In the genomic region with DNA sequence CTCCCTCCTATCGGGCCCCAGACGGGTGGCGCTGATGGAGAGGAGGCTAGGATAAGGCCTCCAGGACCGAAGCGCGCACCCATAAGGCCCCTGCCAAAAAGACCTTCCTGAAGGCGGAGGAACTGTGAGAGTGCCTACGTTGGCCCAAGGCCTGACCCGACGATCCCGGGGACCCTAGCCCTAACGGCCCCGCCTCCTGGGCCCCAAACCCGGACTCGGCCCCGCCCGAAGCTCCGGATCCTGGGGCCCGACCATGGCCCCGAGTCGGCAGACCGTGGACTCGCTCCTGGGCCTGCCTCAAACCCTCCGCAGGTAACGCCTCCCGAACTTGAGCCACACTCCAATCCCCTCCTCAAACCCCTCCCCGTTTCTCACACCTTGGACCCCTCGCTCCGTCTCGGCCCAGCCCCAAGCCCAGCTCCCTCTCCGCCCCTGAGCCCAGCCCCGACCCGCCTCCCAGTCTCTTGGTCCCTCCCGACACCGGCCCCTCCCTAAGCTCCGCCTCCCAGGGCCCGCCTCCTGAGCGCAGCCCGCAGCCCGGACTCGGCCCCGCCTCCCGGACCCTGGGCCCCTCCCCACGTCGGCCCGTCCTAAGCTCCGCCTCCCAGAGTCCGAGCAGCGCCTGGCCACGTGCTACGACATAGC, we compare ENCODE assay signal across 8 cellular contexts. TPM values are rescaled to one million over a fixed set of nuclear protein-coding genes. Genes with fewer than 3 reads are reported as not detected.
A peak's percentile ranks its signal among the peaks of the same experiment; 100 is the strongest.
DNase-seq lines count a peak whose midpoint lies in the region; ATAC-seq and TF ChIP-seq lines count a peak whose summit lies in the region.
"Not testable (repeated sequence)": the region's sequence is repeated elsewhere in the genome, so short reads cannot be mapped to it uniquely, and the experiment has no call there.

No MANE protein-coding gene starts in this region.

- H3K4me3 ChIP-seq in HAP-1 (peak overlapping the region; percentile 82), heart left ventricle (peak overlapping the region; percentile 54 to 95 (median 74)), tibial nerve (peak overlapping the region; percentile 63 to 82 (median 75))

- intact Hi-C loops in heart left ventricle (cut with DNase I) = not testable (repeated sequence)

- peak overlapping the region in 11 of 12 donors; percentile 70 to 90 (median 85) for H3K27ac ChIP-seq in heart left ventricle
- peak overlapping the region; percentile 88 to 95 (median 89) for H3K27ac ChIP-seq in tibial nerve

- 1 to 3% (median 1%) methylated on average over 38 to 51 of the region's 51 CpGs for WGBS in heart left ventricle, 4 donors
- 1% methylated on average over 33 to 51 of the region's 51 CpGs for WGBS in tibial nerve, 2 donors

- peaks cover 14% of the 10 kb centered on the region for H3K4me1 Mint-ChIP-seq in nephron

- H3K27me3 Mint-ChIP-seq in nephron (ENCODE audit: low read depth) = not testable (repeated sequence)

- not testable (repeated sequence) for H3K9me3 Mint-ChIP-seq in nephron

- H3K36me3 Mint-ChIP-seq in nephron (ENCODE audit: low read depth) = not testable (repeated sequence)

- not testable (repeated sequence) for TF ChIP-seq CTCF in heart left ventricle (IDR thresholded peaks at IDR 0.05); nephron (IDR thresholded peaks at IDR 0.05; ENCODE audit: unreplicated experiment in 3 of 3); tibial nerve (IDR thresholded peaks at IDR 0.05)

- in situ Hi-C loops in HAP-1 (cut with MboI; ENCODE audit: low sequenced_read_pairs); T47D (cut with HindIII; ENCODE audit: low pct_unique_long_range_greater_than_20kb, low sequenced_read_pairs): not testable (repeated sequence)

- H3K4me3 Mint-ChIP-seq in nephron = peak overlapping the region; percentile 95 to 99 (median 98)

- TF ChIP-seq POLR2A in heart left ventricle (IDR thresholded peaks at IDR 0.05) = peak in 1 of 2 donors; percentile 75
- peak; percentile 68 to 76 for TF ChIP-seq POLR2A in tibial nerve (IDR thresholded peaks at IDR 0.05)

- DNase-seq in EL = peak; percentile 81
- DNase-seq in HAP-1 (ENCODE audit: low spot score in 2 of 2) = peak in 1 of 2 experiments; percentile 82
- DNase-seq in Kasumi-1 (lab: John Stamatoyannopoulos, UW) = peak; percentile 76 to 83
- peak; percentile 85 for DNase-seq in SK-N-DZ (ENCODE audit: low spot score)
- peak; percentile 60 to 90 for DNase-seq in T47D (ENCODE audit: low read depth in 1 of 2, low spot score in 1 of 2)
- not testable (repeated sequence) for DNase-seq in heart left ventricle; tibial nerve (ENCODE audit: low spot score in 2 of 2)

- H3K27ac Mint-ChIP-seq in nephron = peak overlapping the region; percentile 89 to 98 (median 96)

- peak in 1 of 4 donors; percentile 61 for ATAC-seq in heart left ventricle

- H3K4me1 ChIP-seq in HAP-1 = peaks cover 19% of the 10 kb centered on the region
- H3K4me1 ChIP-seq in heart left ventricle = not testable (repeated sequence)
- peaks cover 0 to 12% (median 0%) of the 10 kb centered on the region in 4 donors for H3K4me1 ChIP-seq in tibial nerve

- not testable (repeated sequence) for H3K27me3 ChIP-seq in HAP-1 (ENCODE audit: low read depth); heart left ventricle; tibial nerve

- H3K36me3 ChIP-seq in HAP-1 (replicated peaks); heart left ventricle; tibial nerve: not testable (repeated sequence)

- peak in 1 of 2 donors; percentile 38 for TF ChIP-seq EP300 in tibial nerve (IDR thresholded peaks at IDR 0.05)

- not testable (repeated sequence) for H3K9me3 ChIP-seq in HAP-1, heart left ventricle, tibial nerve

RNA-seq across cellular contexts. Expression of a gene that starts 46.5 kb away (rescaled TPM):
- not detected in 2 replicates for polyA plus RNA-seq in SK-N-DZ (2014; cell fraction: cytosol; rRNA removed)
- not detected in 2 replicates for polyA plus RNA-seq in SK-N-DZ (2014; cell fraction: nucleus; rRNA removed)
- total RNA-seq in heart left ventricle = not detected
- not detected for polyA plus RNA-seq in heart left ventricle
- total RNA-seq in tibial nerve = not detected
